Comparison of ENCODE assay signal across 10 cellular contexts in the genomic region with DNA sequence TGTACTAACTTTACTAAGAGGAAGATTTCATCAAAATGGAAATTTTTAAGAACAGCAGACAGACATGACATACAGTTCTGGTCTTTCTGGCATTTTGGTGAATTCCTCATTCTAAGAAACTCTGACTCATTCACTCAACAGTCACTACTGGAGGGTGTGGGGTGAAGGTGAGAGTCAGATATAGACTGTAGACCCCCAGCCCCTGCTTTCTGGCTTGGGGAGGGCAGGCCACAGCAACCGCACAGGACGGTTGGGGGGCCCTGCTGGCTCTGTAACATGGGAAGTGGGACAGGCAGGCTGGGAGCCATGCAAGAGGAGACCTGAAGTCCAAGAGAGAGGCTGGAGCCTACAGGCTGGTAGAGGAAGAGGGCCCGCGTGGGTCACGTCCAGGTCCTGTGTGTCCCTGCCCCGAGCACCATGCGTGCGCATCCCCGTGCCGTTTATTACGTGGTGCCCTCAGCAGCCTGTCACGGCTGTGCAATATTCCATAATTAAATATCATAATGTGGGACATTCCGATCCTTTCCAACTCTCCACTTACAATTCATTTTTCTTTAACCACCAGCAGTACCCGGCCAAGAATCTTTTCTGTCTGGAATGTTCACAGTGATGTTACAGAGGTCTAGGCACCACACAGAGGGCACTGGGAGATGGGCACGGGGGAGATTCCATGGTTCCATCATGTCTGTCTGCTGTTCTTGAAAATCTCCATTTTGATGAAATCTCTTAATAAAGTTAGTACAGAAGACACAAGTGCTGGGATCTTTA.
A peak's percentile ranks its signal among the peaks of the same experiment; 100 is the strongest.
DNase-seq lines count a peak whose midpoint lies in the region; ATAC-seq and TF ChIP-seq lines count a peak whose summit lies in the region.
"Had no signal": no experiment of that assay in that cellular context is flagged by ENCODE, and none has a peak within 500 bp of the region (broad histone marks: within the 10 kb centered on the region; RNA-seq: fewer than 3 reads in every experiment).

No MANE protein-coding gene starts in this region.

- H3K4me3 Mint-ChIP-seq in IgD-negative memory B cell: peak overlapping the region in 2 of 4 donors; percentile 39 to 73
- H3K4me3 Mint-ChIP-seq: brain had no signal

- H3K27me3 ChIP-seq in AG04450 (ENCODE audit: control insufficient read depth, insufficient read depth, low read length): no peaks in the 10 kb centered on the region

- peak overlapping the region; percentile 39 for H3K27ac ChIP-seq in AG04450 (ENCODE audit: low read depth, low read length)
- H3K27ac ChIP-seq: C4-2B had no signal

- DNase-seq in AG04450 (ENCODE audit: low read depth, low spot score): peak; percentile 16
- peak; percentile 64 for DNase-seq in activated T-cell treated with anti-CD3 and anti-CD28 coated beads for 24 hours (ENCODE audit: low read depth)
- DNase-seq in iris pigment epithelial cell (ENCODE audit: low read depth): peak; percentile 86
- no peak for DNase-seq in LoVo (ENCODE audit: low spot score)

- ATAC-seq in HG03097 (IDR thresholded peaks at IDR 0.05; ENCODE audit: low FRiP score, unreplicated experiment): no peak
- ATAC-seq in GM21515 (IDR thresholded peaks at IDR 0.05; ENCODE audit: unreplicated experiment): no peak
- no peak for ATAC-seq in HG03378 (IDR thresholded peaks at IDR 0.05; ENCODE audit: unreplicated experiment)

- peaks cover 4% of the 10 kb centered on the region for H3K9me3 ChIP-seq in AG04450 (ENCODE audit: control insufficient read depth, insufficient read depth, low read length)

- peaks cover 6% of the 10 kb centered on the region for H3K36me3 Mint-ChIP-seq in IgD-negative memory B cell

- H3K9me3 Mint-ChIP-seq in IgD-negative memory B cell: no peaks in the 10 kb centered on the region

- no peak for TF ChIP-seq CTCF in AG04450 (IDR thresholded peaks at IDR 0.05; ENCODE audit: low read depth, low read length)

- peaks cover 59 to 76% (median 65%) of the 10 kb centered on the region in 3 donors for H3K4me1 Mint-ChIP-seq in IgD-negative memory B cell

- peak overlapping the region in 2 of 3 donors; percentile 68 to 84 for H3K27ac Mint-ChIP-seq in IgD-negative memory B cell
- H3K27ac Mint-ChIP-seq: brain had no signal

- no peaks in the 10 kb centered on the region for H3K27me3 Mint-ChIP-seq in IgD-negative memory B cell
- H3K27me3 Mint-ChIP-seq: brain had no signal

- POLR2A ChIA-PET in AG04450 (lab: Yijun Ruan, JAX): no interaction called here

- CTCF ChIA-PET in AG04450 (lab: Charles Lee): interaction anchor here (1.2 kb wide), 1 partner anchor 126 kb away, joined by 4 read pairs; no protein-coding TSS in a partner anchor

- H3K4me3 ChIP-seq in AG04450 (ENCODE audit: low read depth, low read length): no peak overlapping the region
